In the genomic region with DNA sequence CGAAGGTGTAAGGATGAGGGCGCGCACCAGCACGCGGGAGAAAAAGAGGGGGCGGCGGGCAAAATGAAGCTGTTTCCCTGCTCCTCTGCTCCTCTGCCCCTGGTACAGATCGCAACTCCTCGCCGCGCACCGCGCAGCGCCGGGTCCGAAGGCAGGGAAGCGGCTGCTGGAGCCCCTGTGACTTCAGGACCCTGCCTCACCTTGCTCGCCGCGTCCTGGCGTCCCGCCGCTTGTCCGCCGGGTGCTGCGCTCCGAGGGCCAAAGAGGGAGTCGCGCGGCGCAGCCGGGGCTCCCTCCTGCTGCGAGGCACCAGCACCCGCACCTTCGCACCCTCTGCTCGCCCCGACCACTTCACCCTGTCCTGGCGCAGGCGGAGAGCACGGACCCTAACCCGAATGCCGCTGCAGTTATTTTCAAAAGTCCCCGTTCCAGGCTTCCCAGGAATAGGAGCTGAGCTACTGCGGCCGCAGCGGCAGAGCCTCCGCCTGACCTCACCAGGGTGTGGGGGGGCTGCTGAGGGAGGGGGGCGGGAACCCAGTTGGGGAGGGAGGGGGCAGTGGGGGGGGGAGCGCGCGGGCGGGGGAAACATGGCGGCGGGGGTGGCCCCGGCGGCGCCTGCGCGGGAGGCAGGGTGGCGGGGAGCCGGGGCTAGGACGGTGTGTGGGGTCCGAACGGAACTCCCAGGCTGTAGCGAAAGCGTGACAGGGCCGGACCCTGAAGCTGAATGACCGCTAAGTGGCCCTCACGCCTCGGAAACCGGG, we compare ENCODE assay signal across 7 cellular contexts. TPM values are rescaled to one million over a fixed set of nuclear protein-coding genes. Genes with fewer than 3 reads are reported as not detected.
DNase-seq lines count a peak whose midpoint lies in the region; ATAC-seq and TF ChIP-seq lines count a peak whose summit lies in the region.

A gene with protein sequence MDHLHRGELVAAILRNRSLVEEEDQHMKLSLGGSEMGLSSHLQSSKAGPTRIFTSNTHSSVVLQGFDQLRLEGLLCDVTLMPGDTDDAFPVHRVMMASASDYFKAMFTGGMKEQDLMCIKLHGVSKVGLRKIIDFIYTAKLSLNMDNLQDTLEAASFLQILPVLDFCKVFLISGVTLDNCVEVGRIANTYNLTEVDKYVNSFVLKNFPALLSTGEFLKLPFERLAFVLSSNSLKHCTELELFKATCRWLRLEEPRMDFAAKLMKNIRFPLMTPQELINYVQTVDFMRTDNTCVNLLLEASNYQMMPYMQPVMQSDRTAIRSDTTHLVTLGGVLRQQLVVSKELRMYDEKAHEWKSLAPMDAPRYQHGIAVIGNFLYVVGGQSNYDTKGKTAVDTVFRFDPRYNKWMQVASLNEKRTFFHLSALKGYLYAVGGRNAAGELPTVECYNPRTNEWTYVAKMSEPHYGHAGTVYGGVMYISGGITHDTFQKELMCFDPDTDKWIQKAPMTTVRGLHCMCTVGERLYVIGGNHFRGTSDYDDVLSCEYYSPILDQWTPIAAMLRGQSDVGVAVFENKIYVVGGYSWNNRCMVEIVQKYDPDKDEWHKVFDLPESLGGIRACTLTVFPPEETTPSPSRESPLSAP (minus strand): TSS at position 503 of the 761 bp plus-strand sequence. CDS start 88,337 bp downstream, outside the sequence.

- H3K9me3 Mint-ChIP-seq in IgD-negative memory B cell (peaks cover 0 to 3% (median 2%) of the 10 kb centered on the region in 3 donors), nephron progenitor cell (peaks cover 19% of the 10 kb centered on the region)
- no peaks in the 10 kb centered on the region for H3K9me3 Mint-ChIP-seq in activated T-helper 17 cell treated with anti-CD3 and anti-CD28 coated beads, Interleukin-2, amount 50 U/mL, for 72 hours

- H3K27ac ChIP-seq in uterus = peak within 1 kb of the TSS; percentile 83 to 89

- H3K27me3 Mint-ChIP-seq in IgD-negative memory B cell (peaks cover 15% of the 10 kb centered on the region), nephron progenitor cell (ENCODE audit: low read depth, poor library complexity) (no peaks in the 10 kb centered on the region)
- peaks cover 21% of the 10 kb centered on the region for H3K27me3 Mint-ChIP-seq in activated T-helper 17 cell treated with anti-CD3 and anti-CD28 coated beads, Interleukin-2, amount 50 U/mL, for 72 hours

- H3K9me3 ChIP-seq in uterus = no peaks in the 10 kb centered on the region

- H3K27me3 ChIP-seq in uterus = no peaks in the 10 kb centered on the region

- TF ChIP-seq POLR2A in uterus (IDR thresholded peaks at IDR 0.05) = peak in 1 of 2 donors; percentile 29

- H3K4me1 ChIP-seq in uterus = no peaks in the 10 kb centered on the region

- H3K4me1 Mint-ChIP-seq in IgD-negative memory B cell = peaks cover 3 to 10% (median 8%) of the 10 kb centered on the region in 3 donors
- H3K4me1 Mint-ChIP-seq in activated T-helper 17 cell treated with anti-CD3 and anti-CD28 coated beads, Interleukin-2, amount 50 U/mL, for 72 hours = peaks cover 5% of the 10 kb centered on the region
- H3K4me1 Mint-ChIP-seq in nephron progenitor cell = peaks cover 11% of the 10 kb centered on the region

- H3K4me3 ChIP-seq in GM12864 (ENCODE audit: low read depth, low read length) (peak within 1 kb of the TSS; percentile 61), uterus (peak within 1 kb of the TSS; percentile 48 to 56)

- peaks cover 1% of the 10 kb centered on the region for H3K36me3 Mint-ChIP-seq in IgD-negative memory B cell
- no peaks in the 10 kb centered on the region for H3K36me3 Mint-ChIP-seq in activated T-helper 17 cell treated with anti-CD3 and anti-CD28 coated beads, Interleukin-2, amount 50 U/mL, for 72 hours (ENCODE audit: low read depth)
- H3K36me3 Mint-ChIP-seq in nephron progenitor cell (ENCODE audit: low read depth) = no peaks in the 10 kb centered on the region

- DNase-seq in GM12864 (ENCODE audit: low read depth) (no peak), germinal center (ENCODE audit: low spot score) (peak; percentile 6), nephron progenitor cell (peak; percentile 56), uterus (peak; percentile 48 to 54), OCI-M2 (lab: John Stamatoyannopoulos, UW; ENCODE audit: unreplicated experiment) (no peak)

- intact Hi-C loops in uterus (cut with DNase I; ENCODE audit: low total_unique reads) = no loop called here

- H3K4me3 Mint-ChIP-seq in IgD-negative memory B cell = peak within 1 kb of the TSS; percentile 69 to 82 (median 74)
- H3K4me3 Mint-ChIP-seq in activated T-helper 17 cell treated with anti-CD3 and anti-CD28 coated beads, Interleukin-2, amount 50 U/mL, for 72 hours = peak within 1 kb of the TSS; percentile 66
- peak within 1 kb of the TSS; percentile 96 for H3K4me3 Mint-ChIP-seq in nephron progenitor cell

- H3K27ac Mint-ChIP-seq in IgD-negative memory B cell = no peak within 1 kb of the TSS
- no peak within 1 kb of the TSS for H3K27ac Mint-ChIP-seq in activated T-helper 17 cell treated with anti-CD3 and anti-CD28 coated beads, Interleukin-2, amount 50 U/mL, for 72 hours
- H3K27ac Mint-ChIP-seq in nephron progenitor cell = peak within 1 kb of the TSS; percentile 58

- no peak for ATAC-seq in activated T-helper 17 cell treated with anti-CD3 and anti-CD28 coated beads, Interleukin-2, amount 50 U/mL, for 72 hours (replicated peaks)

- TF ChIP-seq CTCF in GM12864 (IDR thresholded peaks at IDR 0.05; ENCODE audit: low read depth, low read length, missing control alignments) = no peak
- no peak for TF ChIP-seq CTCF in nephron progenitor cell (IDR thresholded peaks at IDR 0.05)
- TF ChIP-seq CTCF in uterus (IDR thresholded peaks at IDR 0.05) = no peak

- no peaks in the 10 kb centered on the region for H3K36me3 ChIP-seq in uterus

RNA-seq across cellular contexts. Expression of the gene that starts here (rescaled TPM):
- polyA plus RNA-seq in IgD-negative memory B cell = not detected
- under 1 TPM; 0.09 to 0.24 TPM for total RNA-seq in activated T-helper 17 cell treated with anti-CD3 and anti-CD28 coated beads, Interleukin-2, amount 50 U/mL, for 72 hours
- total RNA-seq in uterus = 100 to 1,000 TPM in 1 of 4 donors, 10 to 100 TPM in 3; 19.7 to 155 (median 40.2) TPM

Comparison
In these comparisons a context has a peak if more than half of its experiments do, and no peak if none do; other contexts are left out.
1. RNA of the gene that starts here (total RNA-seq): 19.7 to 155 TPM in uterus; 0.09 to 0.24 TPM in activated T-helper 17 cell treated with anti-CD3 and anti-CD28 coated beads, Interleukin-2, amount 50 U/mL, for 72 hours; every median in the first group is over 10 times any median in the second.
2. DNase-seq: peak in germinal center (single experiment), nephron progenitor cell (single experiment) and uterus (2 of 2); none in GM12864 (single experiment) and OCI-M2 (single experiment).
3. Peak in every context shown above with its lines, with median percentiles within 50 percentile points of each other: H3K4me3 Mint-ChIP-seq.